In the genomic region with DNA sequence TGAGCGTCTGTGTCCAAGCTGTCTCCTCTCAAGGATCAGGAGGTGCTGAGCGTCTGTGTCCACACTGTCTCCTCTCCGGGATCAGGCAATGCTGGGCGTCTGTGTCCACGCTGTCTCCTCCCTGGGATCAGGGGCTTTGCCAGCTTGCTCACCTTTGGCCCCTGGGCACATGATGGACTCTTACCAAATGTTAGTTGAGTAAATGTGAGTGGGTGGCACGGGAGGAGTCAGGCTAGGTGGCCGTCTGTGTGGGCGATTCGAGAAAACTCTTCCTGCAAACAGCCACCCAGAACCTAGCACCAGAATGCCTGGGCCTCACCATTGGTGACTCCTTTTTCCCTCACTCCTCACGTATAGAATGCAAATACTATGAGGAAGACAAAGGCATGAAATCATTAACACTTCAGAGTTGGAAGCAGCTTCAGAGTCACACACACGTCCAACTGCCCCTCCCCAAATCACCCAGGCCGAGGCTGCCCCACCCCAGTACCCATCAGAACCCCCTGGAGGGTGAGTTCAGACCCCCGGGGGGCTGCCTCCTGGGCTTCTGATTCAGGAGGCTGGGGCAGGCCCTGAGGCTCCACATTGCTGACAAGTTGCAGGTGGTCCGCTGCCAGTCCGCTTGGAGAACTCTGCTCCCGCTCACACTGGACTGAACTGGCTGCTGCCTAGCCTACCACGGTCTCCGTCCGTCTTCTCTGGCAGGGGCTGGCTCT, we compare ENCODE assay signal across 15 cellular contexts.
A peak's percentile ranks its signal among the peaks of the same experiment; 100 is the strongest.
DNase-seq lines count a peak whose midpoint lies in the region; ATAC-seq and TF ChIP-seq lines count a peak whose summit lies in the region.
"Had no signal": no experiment of that assay in that cellular context is flagged by ENCODE, and none has a peak within 500 bp of the region (broad histone marks: within the 10 kb centered on the region; RNA-seq: fewer than 3 reads in every experiment).

No MANE protein-coding gene starts in this region.

- H3K18ac ChIP-seq in IMR-90 (ENCODE audit: low read depth, low read length): no peak overlapping the region

- no peak overlapping the region for H2BK5ac ChIP-seq in IMR-90 (ENCODE audit: low read depth, low read length, poor library complexity, severe bottlenecking)

- H2AK9ac ChIP-seq in IMR-90 (replicated peaks; ENCODE audit: low read depth, low read length, poor library complexity): no peak overlapping the region

- H3K14ac ChIP-seq in IMR-90 (replicated peaks; ENCODE audit: low read depth, low read length): no peak overlapping the region; the same call in 1 of the 2 replicates

- H3K4me3 Mint-ChIP-seq in activated naive CD4-positive, alpha-beta T cell treated with anti-CD3 and anti-CD28 coated beads, Interleukin-2, amount 50 U/mL, for 24 hours: peak overlapping the region; percentile 51
- H3K4me3 Mint-ChIP-seq in effector memory CD8-positive, alpha-beta T cell: peak overlapping the region; percentile 72 to 76
- H3K4me3 Mint-ChIP-seq: neural crest cell had no signal

- peak overlapping the region; percentile 4; the same call in 1 of the 2 replicates for H2AK5ac ChIP-seq in IMR-90 (ENCODE audit: low read depth, low read length)

- TF ChIP-seq RAD21 in IMR-90 (IDR thresholded peaks at IDR 0.05; ENCODE audit: low read length): no peak

- H4K91ac ChIP-seq in IMR-90 (ENCODE audit: insufficient read depth, low read depth, low read length): peak overlapping the region; percentile 15; the same call in 1 of the 2 replicates

- no peaks in the 10 kb centered on the region for H3K9me3 ChIP-seq in IMR-90 (ENCODE audit: control insufficient read depth, insufficient read depth, low read length)
- H3K9me3 ChIP-seq: ascending aorta, esophagus muscularis mucosa, SJCRH30 had no signal

- 0 out of 2 replicates have a peak, but pooled peaks cover 2% of the 10 kb centered on the region for H3K4me1 ChIP-seq in IMR-90 (ENCODE audit: control insufficient read depth, insufficient read depth, low read length)
- H3K4me1 ChIP-seq: ascending aorta, SJCRH30 had no signal

- H3K4me3 ChIP-seq in IMR-90 (ENCODE audit: insufficient read depth, low read depth, low read length): no peak overlapping the region
- H3K4me3 ChIP-seq: ascending aorta, esophagus muscularis mucosa, SJCRH30 had no signal

- no peaks in the 10 kb centered on the region for H3K9me1 ChIP-seq in IMR-90 (ENCODE audit: insufficient read depth, low read length)

- H4K8ac ChIP-seq in IMR-90 (ENCODE audit: low read depth in 2 of 2, low read length in 2 of 2): no peak overlapping the region

- CTCF ChIA-PET in IMR-90 (lab: Yijun Ruan, JAX): no interaction called here

- intact Hi-C loops in IMR-90 (cut with micrococcal nuclease): no loop called here
- intact Hi-C loops in sciatic nerve (cut with DNase I): no loop called here

- no peaks in the 10 kb centered on the region for H3K27me3 Mint-ChIP-seq in activated naive CD4-positive, alpha-beta T cell treated with anti-CD3 and anti-CD28 coated beads, Interleukin-2, amount 50 U/mL, for 24 hours
- no peaks in the 10 kb centered on the region for H3K27me3 Mint-ChIP-seq in effector memory CD8-positive, alpha-beta T cell

- H3K79me1 ChIP-seq in IMR-90 (ENCODE audit: low read depth in 1 of 2, low read length in 2 of 2): no peaks in the 10 kb centered on the region

- POLR2A ChIA-PET in IMR-90 (lab: Charles Lee; ENCODE audit: unreplicated experiment): no interaction called here

- no peak overlapping the region for H2BK120ac ChIP-seq in IMR-90 (ENCODE audit: low read depth, low read length)

- H3K4ac ChIP-seq in IMR-90 (ENCODE audit: low read depth, low read length): no peak overlapping the region; the same call in 1 of the 2 replicates

- H3K23ac ChIP-seq in IMR-90 (ENCODE audit: low read depth, low read length): no peak overlapping the region

- H3K4me2 ChIP-seq in IMR-90 (ENCODE audit: low read depth, low read length): no peak overlapping the region

- no peaks in the 10 kb centered on the region; the same call in 1 of the 2 replicates for H3K36me3 ChIP-seq in IMR-90 (ENCODE audit: control insufficient read depth, insufficient read depth, low read length)
- H3K36me3 ChIP-seq: ascending aorta, SJCRH30 had no signal

- peaks cover 9% of the 10 kb centered on the region for H3K36me3 Mint-ChIP-seq in activated naive CD4-positive, alpha-beta T cell treated with anti-CD3 and anti-CD28 coated beads, Interleukin-2, amount 50 U/mL, for 24 hours
- H3K36me3 Mint-ChIP-seq in effector memory CD8-positive, alpha-beta T cell (ENCODE audit: insufficient read depth): peaks cover 7% of the 10 kb centered on the region

- no peak overlapping the region for H2BK20ac ChIP-seq in IMR-90 (ENCODE audit: low read depth, low read length)

- no CpG with 5 or more reads among the region's 19 CpGs for WGBS in IMR-90 (ENCODE audit: extremely low coverage in 2 of 2, insufficient read length in 1 of 2), 2 experiments

- H3K4me1 Mint-ChIP-seq in activated naive CD4-positive, alpha-beta T cell treated with anti-CD3 and anti-CD28 coated beads, Interleukin-2, amount 50 U/mL, for 24 hours: peaks cover 41% of the 10 kb centered on the region
- H3K4me1 Mint-ChIP-seq in effector memory CD8-positive, alpha-beta T cell (ENCODE audit: low read depth in 2 of 2): peaks cover 21 to 22% of the 10 kb centered on the region in 2 donors

- H2AFZ ChIP-seq in IMR-90 (replicated peaks; ENCODE audit: low read length, poor library complexity): no peak overlapping the region

- no peak overlapping the region for H3K27ac ChIP-seq in IMR-90 (ENCODE audit: insufficient read depth, low read length)
- H3K27ac ChIP-seq: ascending aorta, esophagus muscularis mucosa, SJCRH30 had no signal

- H3K56ac ChIP-seq in IMR-90 (ENCODE audit: extremely low read depth, insufficient read depth, low read length): no peak overlapping the region

- in situ Hi-C loops in IMR-90 (cut with MboI; ENCODE audit: low sequenced_read_pairs): no loop called here

- no peak overlapping the region; the same call in 1 of the 2 replicates for H4K5ac ChIP-seq in IMR-90 (ENCODE audit: low read depth, low read length)

- dilution Hi-C loops in IMR-90 (cut with HindIII; ENCODE audit: low sequenced_read_pairs, unreplicated experiment): no loop called here

- no peak for TF ChIP-seq POLR2A in IMR-90 (IDR thresholded peaks at IDR 0.05; ENCODE audit: low read depth, low read length)

- no peaks in the 10 kb centered on the region for H3K9me3 Mint-ChIP-seq in activated naive CD4-positive, alpha-beta T cell treated with anti-CD3 and anti-CD28 coated beads, Interleukin-2, amount 50 U/mL, for 24 hours
- H3K9me3 Mint-ChIP-seq in effector memory CD8-positive, alpha-beta T cell: no peaks in the 10 kb centered on the region
- H3K9me3 Mint-ChIP-seq: neural crest cell had no signal

- no peak for TF ChIP-seq CTCF in IMR-90 (conservative IDR thresholded peaks at IDR 0.05; ENCODE audit: low read depth, low read length)

- H4K20me1 ChIP-seq in IMR-90 (ENCODE audit: insufficient read depth, low read length): no peaks in the 10 kb centered on the region

- H3K27me3 ChIP-seq in IMR-90 (ENCODE audit: control insufficient read depth, insufficient read depth, low read length): no peaks in the 10 kb centered on the region; the same call in 1 of the 2 replicates
- H3K27me3 ChIP-seq: ascending aorta, esophagus muscularis mucosa, SJCRH30 had no signal

- ATAC-seq in IMR-90 (ENCODE audit: low read depth) (no peak), sciatic nerve (no peak), GM19324 (IDR thresholded peaks at IDR 0.05; ENCODE audit: low FRiP score, unreplicated experiment) (no peak)
- no peak for ATAC-seq in effector memory CD8-positive, alpha-beta T cell (replicated peaks)

- H3K9ac ChIP-seq in IMR-90 (ENCODE audit: low read depth, low read length): no peak overlapping the region

- BruUV-seq in IMR-90 (replicated peaks; lab: Mats Ljungman, UMichigan): no TSS peak

- H3K27ac Mint-ChIP-seq in activated naive CD4-positive, alpha-beta T cell treated with anti-CD3 and anti-CD28 coated beads, Interleukin-2, amount 50 U/mL, for 24 hours: peak overlapping the region; percentile 8
- peak overlapping the region; percentile 96 to 100 for H3K27ac Mint-ChIP-seq in effector memory CD8-positive, alpha-beta T cell

- no peak for DNase-seq in activated naive CD4-positive, alpha-beta T cell treated with Interleukin-2 at 50 U/mL for 16 hours
- DNase-seq in IMR-90 (no peak), sciatic nerve (ENCODE audit: low spot score) (peak; percentile 48), NOMO-1 treated with dmso at 0.1 percent for 144 hours (lab: John Stamatoyannopoulos, UW; ENCODE audit: unreplicated experiment) (no peak), GF-D8 (lab: John Stamatoyannopoulos, UW) (no peak)
- no peak for DNase-seq in effector memory CD8-positive, alpha-beta T cell
- DNase-seq: cortex of kidney, DMS53, NCI-H1092, SJCRH30 had no signal

- no peak overlapping the region for H2BK15ac ChIP-seq in IMR-90 (ENCODE audit: low read depth, low read length)

TF ChIP-seq in IMR-90, 13 proteins besides CTCF, POLR2A, EP300 and RAD21:
- TF ChIP-seq SMC3 (IDR thresholded peaks at IDR 0.05; ENCODE audit: low read depth, low read length) (no peak), CEBPB (IDR thresholded peaks at IDR 0.05; ENCODE audit: low read depth, low read length) (no peak), MAZ (IDR thresholded peaks at IDR 0.05; ENCODE audit: borderline replicate concordance, low read depth, low read length) (no peak), BHLHE40 (IDR thresholded peaks at IDR 0.05; ENCODE audit: low read depth, low read length) (no peak)
